In the genomic region with DNA sequence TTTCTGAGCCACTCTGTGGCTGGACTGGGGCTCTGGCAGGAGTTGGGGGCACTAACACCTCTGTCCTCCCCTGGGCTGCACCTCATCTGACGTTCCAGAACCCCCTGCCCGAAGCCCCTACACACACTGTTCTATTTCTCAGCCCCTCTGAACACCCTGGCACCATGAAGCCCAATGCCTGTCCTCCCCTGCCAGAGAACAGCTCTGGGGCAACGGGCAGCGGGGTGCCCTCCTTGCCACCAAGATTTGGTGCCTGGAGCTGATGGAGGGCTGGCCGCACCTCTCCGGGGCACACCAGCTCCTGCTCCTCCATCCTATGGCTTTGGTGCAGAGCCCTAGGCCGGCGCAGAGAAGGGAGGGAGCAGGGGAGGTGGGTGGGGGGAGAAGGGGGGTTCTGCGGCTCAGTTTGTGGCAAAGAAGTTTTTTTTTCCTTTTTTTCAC, we compare ENCODE assay signal across 27 cellular contexts. TPM values are rescaled to one million over a fixed set of nuclear protein-coding genes. Genes with fewer than 3 reads are reported as not detected.
DNase-seq lines count a peak whose midpoint lies in the region; ATAC-seq and TF ChIP-seq lines count a peak whose summit lies in the region.
"Had no signal": no experiment of that assay in that cellular context is flagged by ENCODE, and none has a peak within 500 bp of the region (broad histone marks: within the 10 kb centered on the region; RNA-seq: fewer than 3 reads in every experiment).

No MANE protein-coding gene starts in this region.

- H3K14ac ChIP-seq in neuronal stem cell (ENCODE audit: low read length), result no peak overlapping the region

- no peaks in the 10 kb centered on the region for H3K79me2 ChIP-seq in GM23338 (replicated peaks; ENCODE audit: insufficient read depth)

- peak overlapping the region; percentile 54 for H3K4me3 Mint-ChIP-seq in GM23338
- H3K4me3 Mint-ChIP-seq: CD4-positive, alpha-beta memory T cell had no signal

- H3K36me3 Mint-ChIP-seq in GM23338 (ENCODE audit: low read depth), result no peaks in the 10 kb centered on the region

- H3K9me2 ChIP-seq in GM23338 (ENCODE audit: insufficient read depth), result no peaks in the 10 kb centered on the region

- H3K4me2 ChIP-seq in GM23338, result peak overlapping the region; percentile 80
- H3K4me2 ChIP-seq in neuronal stem cell (ENCODE audit: insufficient read depth, low read length, poor library complexity, severe bottlenecking), result no peak overlapping the region
- H3K4me2 ChIP-seq: BLaER1 treated with 17β-estradiol and CSF1 and Interleukin-3, amounts not matched to agents 10 nM and 100 nM had no signal

- H3K27me3 ChIP-seq in GM23338 (ENCODE audit: insufficient read depth), result peaks cover 49% of the 10 kb centered on the region
- peaks cover 2 to 51% (median 45%) of the 10 kb centered on the region in 3 experiments for H3K27me3 ChIP-seq in neuronal stem cell (ENCODE audit: control insufficient read depth in 3 of 3, insufficient read depth in 3 of 3, low read depth in 1 of 3, low read length in 3 of 3)
- H3K27me3 ChIP-seq in right cardiac atrium (ENCODE audit: control insufficient read depth, insufficient read depth), result no peaks in the 10 kb centered on the region

- H4K91ac ChIP-seq in neuronal stem cell (ENCODE audit: low read depth, low read length, poor library complexity), result no peak overlapping the region

- H3K9me3 Mint-ChIP-seq in GM23338, result no peaks in the 10 kb centered on the region
- H3K9me3 Mint-ChIP-seq: CD4-positive, alpha-beta memory T cell had no signal

- intact Hi-C loops in right cardiac atrium (cut with DNase I), result no loop called here

- WGBS in neuronal stem cell (ENCODE audit: extremely low coverage in 2 of 2, insufficient read length in 2 of 2, insufficient replicate concordance in 1 of 2), 2 donors, result no CpG with 5 or more reads among the region's 9 CpGs
- 91% methylated on average over 9 of the region's 9 CpGs for WGBS in right cardiac atrium

- no peaks in the 10 kb centered on the region for H3F3A ChIP-seq in GM23338 (replicated peaks; ENCODE audit: low read depth)

- no peak overlapping the region for H3K23ac ChIP-seq in neuronal stem cell (ENCODE audit: low read depth, low read length, poor library complexity)

- H3K27ac Mint-ChIP-seq in GM23338, result no peak overlapping the region

- DNase-seq in GM23338 (ENCODE audit: low spot score) (no peak), epidermal melanocyte (ENCODE audit: insufficient read length, low spot score) (peak; percentile 1), neuronal stem cell (ENCODE audit: low spot score) (no peak), DMS 273 treated with DMSO at 0.1 percent for 48 hours (lab: John Stamatoyannopoulos, UW) (no peak), right cardiac atrium (no peak)
- DNase-seq: AML-193; Caco-2; CD4-positive, alpha-beta memory T cell; DMS153; DND-41; HCEC 1CT; NCI-H1048; NCI-H1417; NCI-H1694; NCI-H2029 treated with DMSO at 0.1 percent for 48 hours; NCI-H446 treated with DMSO at 0.1 percent for 48 hours; NCI-H526; NCI-H82; NK-92 treated with Interleukin-12 subunit alpha and Interleukin-12 subunit beta, amount 100 ng/mL, for 24 hours; RPMI8226; SHP77 had no signal

- H3K9me3 ChIP-seq in neuronal stem cell (replicated peaks in 1 of 2; ENCODE audit: control insufficient read depth in 2 of 2, insufficient read depth in 1 of 2, low read depth in 1 of 2, low read length in 2 of 2) (no peaks in the 10 kb centered on the region), right cardiac atrium (ENCODE audit: control insufficient read depth, low read length) (no peaks in the 10 kb centered on the region)
- H3K9me3 ChIP-seq: BLaER1 treated with 17β-estradiol and CSF1 and Interleukin-3, amounts not matched to agents 10 nM and 100 nM; Caco-2 had no signal

- H2BK15ac ChIP-seq in neuronal stem cell (ENCODE audit: low read length), result no peak overlapping the region

- H2BK12ac ChIP-seq in neuronal stem cell (ENCODE audit: low read length), result no peak overlapping the region

- no peak for TF ChIP-seq CTCF in GM23338 (conservative IDR thresholded peaks at IDR 0.05; ENCODE audit: low read depth in 2 of 2)

- H3K4ac ChIP-seq in neuronal stem cell (ENCODE audit: low read length), result no peak overlapping the region

- H4K20me1 ChIP-seq in GM23338 (replicated peaks; ENCODE audit: insufficient read depth), result no peaks in the 10 kb centered on the region

- no peak overlapping the region for H2BK120ac ChIP-seq in neuronal stem cell (ENCODE audit: low read depth, low read length)

- H2AK5ac ChIP-seq in neuronal stem cell (ENCODE audit: low read depth, low read length), result no peak overlapping the region

- H3K36me3 ChIP-seq in GM23338 (ENCODE audit: insufficient read depth) (no peaks in the 10 kb centered on the region), neuronal stem cell (replicated peaks in 1 of 2; ENCODE audit: control insufficient read depth in 2 of 2, insufficient read depth in 2 of 2, low read length in 2 of 2) (peaks cover 0 to 3% of the 10 kb centered on the region in 2 donors)

- H3K79me1 ChIP-seq in neuronal stem cell (ENCODE audit: low read depth, low read length), result no peaks in the 10 kb centered on the region

- peaks cover 30% of the 10 kb centered on the region for H3K4me1 Mint-ChIP-seq in GM23338
- H3K4me1 Mint-ChIP-seq: CD4-positive, alpha-beta memory T cell had no signal

- peak overlapping the region; percentile 33 for H4K8ac ChIP-seq in neuronal stem cell (ENCODE audit: low read depth, low read length)

- H3K4me3 ChIP-seq in GM23338 (peak overlapping the region; percentile 46), neuronal stem cell (ENCODE audit: low read length in 2 of 2) (no peak overlapping the region), right cardiac atrium (ENCODE audit: low read length) (no peak overlapping the region)
- H3K4me3 ChIP-seq: BLaER1 treated with 17β-estradiol and CSF1 and Interleukin-3, amounts not matched to agents 10 nM and 100 nM had no signal

- H3K4me1 ChIP-seq in GM23338 (ENCODE audit: insufficient read depth), result peaks cover 31% of the 10 kb centered on the region
- peaks cover 0 to 10% of the 10 kb centered on the region in 2 donors for H3K4me1 ChIP-seq in neuronal stem cell (ENCODE audit: control insufficient read depth in 2 of 2, insufficient read depth in 1 of 2, low read depth in 1 of 2, low read length in 2 of 2)
- peaks cover 7% of the 10 kb centered on the region for H3K4me1 ChIP-seq in right cardiac atrium (ENCODE audit: control insufficient read depth, insufficient read depth, low read length)

- peak; percentile 8 for ATAC-seq in GM23338
- ATAC-seq in HG03139 (IDR thresholded peaks at IDR 0.05; ENCODE audit: unreplicated experiment), result no peak
- no peak for ATAC-seq in GM19397 (IDR thresholded peaks at IDR 0.05; ENCODE audit: unreplicated experiment)
- no peak for ATAC-seq in right cardiac atrium

- H2BK5ac ChIP-seq in neuronal stem cell (ENCODE audit: low read length), result no peak overlapping the region

- no peak overlapping the region for H2AFZ ChIP-seq in GM23338
- H2AFZ ChIP-seq in neuronal stem cell (ENCODE audit: low read length), result no peak overlapping the region

- H3K27ac ChIP-seq in GM23338 (ENCODE audit: low read depth) (no peak overlapping the region), angular gyrus (ENCODE audit: low read depth, low read length) (peak overlapping the region; percentile 13), neuronal stem cell (replicated peaks; ENCODE audit: low read length) (no peak overlapping the region), right cardiac atrium (ENCODE audit: low read length) (no peak overlapping the region)
- H3K27ac ChIP-seq: BLaER1 treated with 17β-estradiol and CSF1 and Interleukin-3, amounts not matched to agents 10 nM and 100 nM had no signal

- no peak overlapping the region for H3K18ac ChIP-seq in neuronal stem cell (ENCODE audit: low read length)

- H3K9ac ChIP-seq in neuronal stem cell (ENCODE audit: low read depth, low read length, poor library complexity), result no peak overlapping the region
- H3K9ac ChIP-seq: BLaER1 treated with 17β-estradiol and CSF1 and Interleukin-3, amounts not matched to agents 10 nM and 100 nM had no signal

- H3K27me3 Mint-ChIP-seq in GM23338 (ENCODE audit: insufficient read depth, low read depth, poor library complexity), result peaks cover 62% of the 10 kb centered on the region

RNA-seq across cellular contexts. Expression of a gene that starts 16.3 kb away (rescaled TPM):
- 1.1 and 3.3 TPM in 2 replicates for total RNA-seq in GM23338 (2014; rRNA removed; shearing (Covaris generic))
- polyA plus RNA-seq in GM23338 (2016; fragmentation: Nextera tagmentation; extraction: Ambion mirVana) (1.1 TPM in 2 replicates), right cardiac atrium (13.3 TPM)
- polyA plus RNA-seq in neuronal stem cell (2013, experiment 1 of 2), result 5.8 TPM
- polyA plus RNA-seq in neuronal stem cell (2013, experiment 2 of 2), result 6.1 TPM
- 10 to 100 TPM; 10.1 to 15.6 (median 12.3) TPM for total RNA-seq in right cardiac atrium

RNA-seq across cellular contexts. Expression of a gene that starts 29.4 kb away (rescaled TPM):
- total RNA-seq in GM23338 (2014; rRNA removed; shearing (Covaris generic)), result not detected in 2 replicates
- polyA plus RNA-seq in GM23338 (2016; fragmentation: Nextera tagmentation; extraction: Ambion mirVana), result not detected in 2 replicates
- not detected for polyA plus RNA-seq in neuronal stem cell (2013, experiment 1 of 2)
- not detected for polyA plus RNA-seq in neuronal stem cell (2013, experiment 2 of 2)
- not detected for total RNA-seq in right cardiac atrium
- polyA plus RNA-seq in right cardiac atrium, result not detected
- total RNA-seq: Caco-2; CD4-positive, alpha-beta memory T cell; HT-29; SK-MEL-5 had no signal

RNA-seq across cellular contexts. Expression of a gene that starts 42.4 kb away (rescaled TPM):
- total RNA-seq in GM23338 (2014; rRNA removed; shearing (Covaris generic)), result not detected in 2 replicates
- polyA plus RNA-seq in GM23338 (2016; fragmentation: Nextera tagmentation; extraction: Ambion mirVana) (not detected in 2 replicates), right cardiac atrium (not detected)
- not detected for polyA plus RNA-seq in neuronal stem cell (2013, experiment 1 of 2)
- polyA plus RNA-seq in neuronal stem cell (2013, experiment 2 of 2), result not detected
- total RNA-seq in right cardiac atrium, result not detected
- total RNA-seq: Caco-2; CD4-positive, alpha-beta memory T cell; HT-29 had no signal
- polyA plus RNA-seq: CD4-positive, alpha-beta memory T cell had no signal

RNA-seq across cellular contexts. Expression of a gene that starts 52.5 kb away (rescaled TPM):
- not detected in 2 replicates for total RNA-seq in GM23338 (2014; rRNA removed; shearing (Covaris generic))
- polyA plus RNA-seq in GM23338 (2016; fragmentation: Nextera tagmentation; extraction: Ambion mirVana) (not detected in 2 replicates), right cardiac atrium (not detected)
- not detected for polyA plus RNA-seq in neuronal stem cell (2013, experiment 1 of 2)
- not detected for polyA plus RNA-seq in neuronal stem cell (2013, experiment 2 of 2)
- not detected for total RNA-seq in right cardiac atrium
- total RNA-seq: Caco-2; CD4-positive, alpha-beta memory T cell; HT-29; SK-MEL-5 had no signal
- polyA plus RNA-seq: CD4-positive, alpha-beta memory T cell had no signal
